8 cellular contexts compared by ENCODE assay signal in genomic region chr11:117314840-117315239, GRCh38. TPM values are rescaled to one million over a fixed set of nuclear protein-coding genes. Genes with fewer than 3 reads are reported as not detected.
DNase-seq lines count a peak whose midpoint lies in the region; ATAC-seq, FAIRE-seq and TF ChIP-seq lines count a peak whose summit lies in the region.

No MANE protein-coding gene starts in this region.

- no peak overlapping the region for H3K27ac Mint-ChIP-seq in Calu3 (ENCODE audit: unreplicated experiment)

- peaks cover 12% of the 10 kb centered on the region for H3K36me3 Mint-ChIP-seq in Calu3 (ENCODE audit: insufficient read depth, unreplicated experiment)

- H3K4me1 ChIP-seq in esophagus muscularis mucosa = peaks cover 21 to 42% (median 32%) of the 10 kb centered on the region in 4 donors
- peaks cover 0 to 30% (median 15%) of the 10 kb centered on the region in 3 donors for H3K4me1 ChIP-seq in pancreas

- H3K4me3 Mint-ChIP-seq in Calu3 (ENCODE audit: low read depth, unreplicated experiment) = peak overlapping the region; percentile 67

- no TSS peak for BruUV-seq in Calu3 (replicated peaks; lab: Mats Ljungman, UMichigan)

- ATAC-seq in pancreas (peak; percentile 24 to 56 (median 42)), HG02610 (IDR thresholded peaks at IDR 0.05; ENCODE audit: unreplicated experiment) (no peak)

- no peaks in the 10 kb centered on the region for H3K27me3 Mint-ChIP-seq in Calu3 (ENCODE audit: unreplicated experiment)

- no peak for FAIRE-seq in pancreas (lab: Jason Lieb, UNC)

- no peak for TF ChIP-seq POLR2A in esophagus muscularis mucosa (IDR thresholded peaks at IDR 0.05; ENCODE audit: low read depth)

- H3K36me3 ChIP-seq in esophagus muscularis mucosa (peaks cover 0 to 7% (median 3%) of the 10 kb centered on the region in 4 donors), pancreas (no peaks in the 10 kb centered on the region)

- H3K9me3 ChIP-seq in esophagus muscularis mucosa (no peaks in the 10 kb centered on the region), pancreas (no peaks in the 10 kb centered on the region)

- peaks cover 8% of the 10 kb centered on the region for H3K4me1 Mint-ChIP-seq in Calu3 (ENCODE audit: low read depth, unreplicated experiment)

- H3K27me3 ChIP-seq in esophagus muscularis mucosa (no peaks in the 10 kb centered on the region), pancreas (no peaks in the 10 kb centered on the region)

- POLR2A ChIA-PET in RWPE1 (lab: Yijun Ruan, JAX; ENCODE audit: low non-redundant PET) = interaction anchor here (1.0 kb wide), 1 partner anchor 14 kb away, joined by 3 read pairs; no protein-coding TSS in a partner anchor

- H3K27ac ChIP-seq in RWPE1 (peak overlapping the region; percentile 65), esophagus muscularis mucosa (replicated peaks in 1 of 4) (no peak overlapping the region), pancreas (peak overlapping the region; percentile 28 to 73 (median 58))

- DNase-seq in Calu3 (no peak), RWPE1 (ENCODE audit: low spot score) (no peak), esophagus muscularis mucosa (ENCODE audit: extremely low spot score) (no peak), pancreas (peak in 4 of 6 donors; percentile 52 to 75 (median 59)), AG08395 (ENCODE audit: low spot score) (no peak), germinal center (ENCODE audit: low spot score) (no peak)
- DNase-seq in activated CD8-positive, alpha-beta memory T cell treated with anti-CD3 and anti-CD28 coated beads for 24 hours = no peak

- TF ChIP-seq EP300 in esophagus muscularis mucosa (IDR thresholded peaks at IDR 0.05) = no peak

- TF ChIP-seq CTCF in Calu3 (IDR thresholded peaks at IDR 0.05; ENCODE audit: unreplicated experiment) (no peak), RWPE1 (conservative IDR thresholded peaks at IDR 0.05; ENCODE audit: low read depth) (no peak), esophagus muscularis mucosa (IDR thresholded peaks at IDR 0.05) (no peak), pancreas (IDR thresholded peaks at IDR 0.05) (no peak)

- WGBS in esophagus muscularis mucosa = 60% methylated on average over 1 of the region's 10 CpGs
- 5 to 9% methylated on average over 10 of the region's 10 CpGs for WGBS in pancreas, 2 donors

- H3K4me3 ChIP-seq in esophagus muscularis mucosa (peak overlapping the region; percentile 73 to 98 (median 94)), pancreas (peak overlapping the region; percentile 78 to 94 (median 89))

- CTCF ChIA-PET in Calu3 (lab: Charles Lee) (no interaction called here), RWPE1 (lab: Yijun Ruan, JAX) (no interaction called here)

- intact Hi-C loops in Calu3 (cut with micrococcal nuclease; ENCODE audit: unreplicated experiment) = loop anchor here (5.0 kb wide), 1 partner anchor 83 kb away; the partner anchor contains the start of genes PCSK7 and RNF214
- intact Hi-C loops in esophagus muscularis mucosa (cut with DNase I) = no loop called here
- intact Hi-C loops in pancreas (cut with DNase I) = loop anchor here in 2 of 3 donors (5.0 to 10.0 kb wide), 2 partner anchors 80 to 83 kb away; partner anchors contain the start of genes PCSK7 (in 2 of the 2) and RNF214 (in 2 of the 2)

- H3K9me3 Mint-ChIP-seq in Calu3 (ENCODE audit: low read depth, unreplicated experiment) = no peaks in the 10 kb centered on the region

RNA-seq across cellular contexts. Expression of gene BACE1, which starts 1.2 kb away (rescaled TPM):
- total RNA-seq in Calu3 (2022) (9.6 and 10.7 TPM in 2 replicates), esophagus muscularis mucosa (10 to 100 TPM; 20.8 to 37.7 (median 23.9) TPM), pancreas (100 to 1,000 TPM in 5 of 6 donors, 10 to 100 TPM in 1; 72.5 to 207 (median 123) TPM)
- polyA plus RNA-seq in pancreas = 10 to 100 TPM; 27.8 to 53.8 TPM

RNA-seq across cellular contexts. Expression of gene CEP164, which starts 12.8 kb away (rescaled TPM):
- total RNA-seq in Calu3 (2022) (25.4 and 29.6 TPM in 2 replicates), esophagus muscularis mucosa (10 to 100 TPM; 16.4 to 21.2 (median 18.7) TPM), pancreas (10 to 100 TPM; 12.9 to 27.4 (median 23.7) TPM)
- polyA plus RNA-seq in pancreas = 10 to 100 TPM; 42.1 to 56.3 TPM

RNA-seq across cellular contexts. Expression of gene BACE1-AS, which starts 23.7 kb away (rescaled TPM):
- total RNA-seq in Calu3 (2022) = 8.4 and 8.8 TPM in 2 replicates
- total RNA-seq in esophagus muscularis mucosa = 10 to 100 TPM in 3 of 4 donors, 1 to 10 TPM in 1; 7.5 to 13.2 (median 11.1) TPM
- total RNA-seq in pancreas = 1 to 10 TPM; 2.8 to 5.0 (median 4.0) TPM
- polyA plus RNA-seq in pancreas = 1 to 10 TPM; 7.6 to 9.1 TPM

Comparison
In these comparisons a context has a peak if more than half of its experiments do, and no peak if none do; other contexts are left out.
1. DNase-seq: peak in pancreas (4 of 6); none in Calu3 (single experiment), RWPE1 (single experiment), esophagus muscularis mucosa (single experiment), AG08395 (single experiment), activated CD8-positive, alpha-beta memory T cell treated with anti-CD3 and anti-CD28 coated beads for 24 hours (single experiment) and germinal center (single experiment).
2. H3K27ac ChIP-seq: peak in RWPE1 (single experiment) and pancreas (4 of 4); none in esophagus muscularis mucosa (0 of 4).